1 cellular context compared by ENCODE assay signal in genomic region chr18:57771626-57772025, GRCh38.
TF ChIP-seq lines count a peak whose summit lies in the region.

No MANE protein-coding gene starts in this region.

TF ChIP-seq in HCT116, 20 proteins besides CTCF, POLR2A, EP300 and RAD21 (continued from another document):
- TF ChIP-seq SP1 (IDR thresholded peaks at IDR 0.05; ENCODE audit: low read depth): 0 out of 2 replicates have a peak, but pooled peaks have one; percentile 5
- TF ChIP-seq, protein P1, sequence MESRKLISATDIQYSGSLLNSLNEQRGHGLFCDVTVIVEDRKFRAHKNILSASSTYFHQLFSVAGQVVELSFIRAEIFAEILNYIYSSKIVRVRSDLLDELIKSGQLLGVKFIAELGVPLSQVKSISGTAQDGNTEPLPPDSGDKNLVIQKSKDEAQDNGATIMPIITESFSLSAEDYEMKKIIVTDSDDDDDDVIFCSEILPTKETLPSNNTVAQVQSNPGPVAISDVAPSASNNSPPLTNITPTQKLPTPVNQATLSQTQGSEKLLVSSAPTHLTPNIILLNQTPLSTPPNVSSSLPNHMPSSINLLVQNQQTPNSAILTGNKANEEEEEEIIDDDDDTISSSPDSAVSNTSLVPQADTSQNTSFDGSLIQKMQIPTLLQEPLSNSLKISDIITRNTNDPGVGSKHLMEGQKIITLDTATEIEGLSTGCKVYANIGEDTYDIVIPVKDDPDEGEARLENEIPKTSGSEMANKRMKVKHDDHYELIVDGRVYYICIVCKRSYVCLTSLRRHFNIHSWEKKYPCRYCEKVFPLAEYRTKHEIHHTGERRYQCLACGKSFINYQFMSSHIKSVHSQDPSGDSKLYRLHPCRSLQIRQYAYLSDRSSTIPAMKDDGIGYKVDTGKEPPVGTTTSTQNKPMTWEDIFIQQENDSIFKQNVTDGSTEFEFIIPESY (IDR thresholded peaks at IDR 0.05; ENCODE audit: extremely low read depth, insufficient replicate concordance, low read length): no peak
